ENCODE assay signal across 12 cellular contexts in genomic region chr1:58250587-58250948, GRCh38.
DNase-seq lines count a peak whose midpoint lies in the region; ATAC-seq and TF ChIP-seq lines count a peak whose summit lies in the region.
"Had no signal": no experiment of that assay in that cellular context is flagged by ENCODE, and none has a peak within 500 bp of the region (broad histone marks: within the 10 kb centered on the region; RNA-seq: fewer than 3 reads in every experiment).

No MANE protein-coding gene starts in this region.

- POLR2A ChIA-PET in activated CD4-positive, alpha-beta T cell treated with anti-CD3 and anti-CD28 coated beads, Interleukin-2, amount 10 ng/mL, durations not matched to agents 7 days and 5 days (lab: Charles Lee) = no interaction called here

- WGBS in endodermal cell (ENCODE audit: insufficient coverage in 1 of 2, insufficient read length in 1 of 2), 2 experiments = 15 to 21% methylated on average over 2 to 9 of the region's 9 CpGs

- H3K4me1 Mint-ChIP-seq in natural killer cell treated with Interleukin-12 subunit alpha and Interleukin-12 subunit beta and Interleukin-15 and Interleukin-18, amount 100 ng/mL, for 72 hours (ENCODE audit: low read depth in 2 of 2) = no peaks in the 10 kb centered on the region
- H3K4me1 Mint-ChIP-seq in natural killer cell = peaks cover 0 to 4% of the 10 kb centered on the region in 2 donors
- H3K4me1 Mint-ChIP-seq in endodermal cell = peaks cover 8% of the 10 kb centered on the region
- peaks cover 38% of the 10 kb centered on the region for H3K4me1 Mint-ChIP-seq in neural crest cell
- H3K4me1 Mint-ChIP-seq in activated CD4-positive, alpha-beta T cell treated with anti-CD3 and anti-CD28 coated beads, Interleukin-2, amount 10 ng/mL, durations not matched to agents 7 days and 5 days = peaks cover 2% of the 10 kb centered on the region
- H3K4me1 Mint-ChIP-seq in chondrocyte (ENCODE audit: low read depth) = peaks cover 10% of the 10 kb centered on the region

- H3K27me3 Mint-ChIP-seq in natural killer cell treated with Interleukin-12 subunit alpha and Interleukin-12 subunit beta and Interleukin-15 and Interleukin-18, amount 100 ng/mL, for 72 hours = peaks cover 26 to 52% of the 10 kb centered on the region in 2 donors
- H3K27me3 Mint-ChIP-seq in natural killer cell (ENCODE audit: low read depth in 2 of 2) = peaks cover 29 to 47% of the 10 kb centered on the region in 2 donors
- H3K27me3 Mint-ChIP-seq in endodermal cell (ENCODE audit: insufficient read depth) = peaks cover 65% of the 10 kb centered on the region
- peaks cover 19% of the 10 kb centered on the region for H3K27me3 Mint-ChIP-seq in neural crest cell (ENCODE audit: low read depth)
- H3K27me3 Mint-ChIP-seq in activated CD4-positive, alpha-beta T cell treated with anti-CD3 and anti-CD28 coated beads, Interleukin-2, amount 10 ng/mL, durations not matched to agents 7 days and 5 days = peaks cover 44% of the 10 kb centered on the region
- peaks cover 56% of the 10 kb centered on the region for H3K27me3 Mint-ChIP-seq in chondrocyte (ENCODE audit: low read depth)

- no peaks in the 10 kb centered on the region for H3K4me1 ChIP-seq in endodermal cell (ENCODE audit: control insufficient read depth, insufficient read depth, low read length)

- no peak overlapping the region for H3K27ac Mint-ChIP-seq in natural killer cell treated with Interleukin-12 subunit alpha and Interleukin-12 subunit beta and Interleukin-15 and Interleukin-18, amount 100 ng/mL, for 72 hours
- H3K27ac Mint-ChIP-seq in natural killer cell (no peak overlapping the region), endodermal cell (no peak overlapping the region), neural crest cell (ENCODE audit: unreplicated experiment) (no peak overlapping the region), chondrocyte (ENCODE audit: unreplicated experiment) (no peak overlapping the region)
- H3K27ac Mint-ChIP-seq in activated CD4-positive, alpha-beta T cell treated with anti-CD3 and anti-CD28 coated beads, Interleukin-2, amount 10 ng/mL, durations not matched to agents 7 days and 5 days = no peak overlapping the region
- H3K27ac Mint-ChIP-seq: activated naive CD8-positive, alpha-beta T cell; T-cell had no signal

- H3K4me3 ChIP-seq in endodermal cell (ENCODE audit: low read length) = peak overlapping the region; percentile 78

- DNase-seq in natural killer cell treated with Interleukin-12 subunit alpha and Interleukin-12 subunit beta and Interleukin-15 and Interleukin-18, amount 100 ng/mL, for 72 hours (ENCODE audit: low spot score) = no peak
- DNase-seq in natural killer cell (no peak), endodermal cell (no peak), neural crest cell (ENCODE audit: low read depth, low spot score) (no peak), dedifferentiated amniotic fluid mesenchymal stem cell (ENCODE audit: extremely low spot score) (no peak), HuH-7 (ENCODE audit: low spot score) (no peak), chondrocyte (ENCODE audit: low spot score) (no peak)
- no peak for DNase-seq in activated CD4-positive, alpha-beta T cell treated with anti-CD3 and anti-CD28 coated beads, Interleukin-2, amount 10 ng/mL, durations not matched to agents 7 days and 5 days
- DNase-seq: NCI-H2029 had no signal

- H3K4me3 Mint-ChIP-seq in natural killer cell treated with Interleukin-12 subunit alpha and Interleukin-12 subunit beta and Interleukin-15 and Interleukin-18, amount 100 ng/mL, for 72 hours = peak overlapping the region; percentile 34
- H3K4me3 Mint-ChIP-seq in natural killer cell (no peak overlapping the region), endodermal cell (peak overlapping the region; percentile 62), neural crest cell (peak overlapping the region; percentile 99), chondrocyte (ENCODE audit: unreplicated experiment) (no peak overlapping the region)
- no peak overlapping the region for H3K4me3 Mint-ChIP-seq in activated CD4-positive, alpha-beta T cell treated with anti-CD3 and anti-CD28 coated beads, Interleukin-2, amount 10 ng/mL, durations not matched to agents 7 days and 5 days

- no peaks in the 10 kb centered on the region for H3K9me3 ChIP-seq in endodermal cell (ENCODE audit: control insufficient read depth, low read length)
- H3K9me3 ChIP-seq: MG63 had no signal

- no peaks in the 10 kb centered on the region for H3K36me3 ChIP-seq in endodermal cell (ENCODE audit: control insufficient read depth, insufficient read depth, low read length)
- H3K36me3 ChIP-seq: MG63 had no signal

- no peak for ATAC-seq in natural killer cell treated with Interleukin-12 subunit alpha and Interleukin-12 subunit beta and Interleukin-15 and Interleukin-18, amount 100 ng/mL, for 72 hours
- no peak for ATAC-seq in natural killer cell

- CTCF ChIA-PET in activated CD4-positive, alpha-beta T cell treated with anti-CD3 and anti-CD28 coated beads, Interleukin-2, amount 10 ng/mL, durations not matched to agents 7 days and 5 days (lab: Charles Lee) = no interaction called here

- no peak overlapping the region for H3K27ac ChIP-seq in endodermal cell (ENCODE audit: low read depth, low read length)

- H3K27me3 ChIP-seq in endodermal cell (ENCODE audit: control insufficient read depth, insufficient read depth, low read length, poor library complexity, severe bottlenecking) = peaks cover 44% of the 10 kb centered on the region

- H3K36me3 Mint-ChIP-seq in natural killer cell treated with Interleukin-12 subunit alpha and Interleukin-12 subunit beta and Interleukin-15 and Interleukin-18, amount 100 ng/mL, for 72 hours = no peaks in the 10 kb centered on the region
- H3K36me3 Mint-ChIP-seq in natural killer cell (no peaks in the 10 kb centered on the region), endodermal cell (ENCODE audit: low read depth) (no peaks in the 10 kb centered on the region), neural crest cell (ENCODE audit: low read depth) (no peaks in the 10 kb centered on the region), chondrocyte (ENCODE audit: low read depth) (no peaks in the 10 kb centered on the region)
- H3K36me3 Mint-ChIP-seq in activated CD4-positive, alpha-beta T cell treated with anti-CD3 and anti-CD28 coated beads, Interleukin-2, amount 10 ng/mL, durations not matched to agents 7 days and 5 days (ENCODE audit: low read depth) = no peaks in the 10 kb centered on the region
- H3K36me3 Mint-ChIP-seq: T-cell had no signal

- TF ChIP-seq CTCF in natural killer cell (IDR thresholded peaks at IDR 0.05) = no peak
- no peak for TF ChIP-seq CTCF in endodermal cell (conservative IDR thresholded peaks at IDR 0.05)
- TF ChIP-seq CTCF in neural crest cell (conservative IDR thresholded peaks at IDR 0.05) = no peak
- no peak for TF ChIP-seq CTCF in chondrocyte (IDR thresholded peaks at IDR 0.05)

- intact Hi-C loops in natural killer cell (cut with micrococcal nuclease) = no loop called here

- no peaks in the 10 kb centered on the region for H3K9me3 Mint-ChIP-seq in natural killer cell treated with Interleukin-12 subunit alpha and Interleukin-12 subunit beta and Interleukin-15 and Interleukin-18, amount 100 ng/mL, for 72 hours
- H3K9me3 Mint-ChIP-seq in natural killer cell (peaks cover 0 to 2% of the 10 kb centered on the region in 2 donors), endodermal cell (peaks cover 4% of the 10 kb centered on the region), neural crest cell (no peaks in the 10 kb centered on the region), chondrocyte (ENCODE audit: low read depth) (peaks cover 6% of the 10 kb centered on the region)
- no peaks in the 10 kb centered on the region for H3K9me3 Mint-ChIP-seq in activated CD4-positive, alpha-beta T cell treated with anti-CD3 and anti-CD28 coated beads, Interleukin-2, amount 10 ng/mL, durations not matched to agents 7 days and 5 days

- no peak overlapping the region for H3K9ac ChIP-seq in endodermal cell (ENCODE audit: extremely low read depth, low read length, poor library complexity, severe bottlenecking)

Comparison
In these comparisons a context has a peak if more than half of its experiments do, and no peak if none do; other contexts are left out.
1. H3K4me3 Mint-ChIP-seq: peak in natural killer cell treated with Interleukin-12 subunit alpha and Interleukin-12 subunit beta and Interleukin-15 and Interleukin-18, amount 100 ng/mL, for 72 hours (single experiment), endodermal cell (single experiment) and neural crest cell (single experiment); none in natural killer cell (single experiment), activated CD4-positive, alpha-beta T cell treated with anti-CD3 and anti-CD28 coated beads, Interleukin-2, amount 10 ng/mL, durations not matched to agents 7 days and 5 days (single experiment) and chondrocyte (single experiment).